In genomic region chr9:4774209-4774608, GRCh38 we compare ENCODE assay signal across 18 cellular contexts. TPM values are rescaled to one million over a fixed set of nuclear protein-coding genes. Genes with fewer than 3 reads are reported as not detected.
DNase-seq lines count a peak whose midpoint lies in the region; ATAC-seq and TF ChIP-seq lines count a peak whose summit lies in the region.
"Had no signal": no experiment of that assay in that cellular context is flagged by ENCODE, and none has a peak within 500 bp of the region (broad histone marks: within the 10 kb centered on the region; RNA-seq: fewer than 3 reads in every experiment).

No MANE protein-coding gene starts in this region.

- H3K36me3 ChIP-seq in adipocyte (ENCODE audit: control insufficient read depth, insufficient read depth, low read length, severe bottlenecking) = no peaks in the 10 kb centered on the region
- H3K36me3 ChIP-seq: BE2C had no signal

- ATAC-seq in sciatic nerve (peak; percentile 98), SK-N-SH treated with all-trans-retinoic acid at 6 μM for 48 hours (no peak), GM21381 (IDR thresholded peaks at IDR 0.05; ENCODE audit: unreplicated experiment) (no peak), GM19397 (IDR thresholded peaks at IDR 0.05; ENCODE audit: unreplicated experiment) (no peak)
- ATAC-seq: left colon had no signal

- peaks cover 6% of the 10 kb centered on the region for H3K4me1 ChIP-seq in adipocyte (ENCODE audit: control insufficient read depth, insufficient read depth, low read length)
- H3K4me1 ChIP-seq: BE2C had no signal

- no peaks in the 10 kb centered on the region for H3K9me3 ChIP-seq in adipocyte (ENCODE audit: control insufficient read depth, low read length)
- H3K9me3 ChIP-seq: BE2C had no signal

- TF ChIP-seq CTCF in fibroblast of villous mesenchyme (IDR thresholded peaks at IDR 0.05; ENCODE audit: insufficient read depth, low read depth, low read length) = no peak

- peaks cover 8% of the 10 kb centered on the region for H3K27me3 ChIP-seq in adipocyte (replicated peaks; ENCODE audit: control insufficient read depth, insufficient read depth, low read length)

- peak; percentile 12 for DNase-seq in EH (ENCODE audit: low read depth)
- peak; percentile 71 for DNase-seq in adipocyte (ENCODE audit: low read depth)
- peak; percentile 86 for DNase-seq in fibroblast of villous mesenchyme (ENCODE audit: low read depth)
- no peak for DNase-seq in sciatic nerve (ENCODE audit: low spot score)
- DNase-seq in retina = no peak
- DNase-seq: activated CD4-positive, alpha-beta T cell treated with anti-CD3 and anti-CD28 coated beads for 48 hours; activated naive CD4-positive, alpha-beta T cell; BE2C; GDM1; KBM-7; left colon; NCI-H1417 treated with DMSO at 0.1 percent for 48 hours; nucleus accumbens; stimulated activated CD4-positive, alpha-beta T cell treated with anti-CD3 and anti-CD28 coated beads, Interleukin-4, amount 100 ng/mL, for 4 hours; stimulated activated CD8-positive, alpha-beta memory T cell treated with anti-CD3 and anti-CD28 coated beads, Interleukin-4, amount 100 ng/mL, for 48 hours had no signal

- H3K4me3 ChIP-seq in adipocyte (ENCODE audit: low read length) (no peak overlapping the region), fibroblast of villous mesenchyme (ENCODE audit: low read depth, low read length) (no peak overlapping the region)

- H3K9ac ChIP-seq in adipocyte (ENCODE audit: low read length) = no peak overlapping the region

- intact Hi-C loops in sciatic nerve (cut with DNase I) = no loop called here

TF ChIP-seq in SK-N-SH treated with all-trans-retinoic acid at 6 μM for 48 hours, 23 proteins besides CTCF, POLR2A, EP300 and RAD21:
- TF ChIP-seq ZNF8 (CRISPR knock-in tag; IDR thresholded peaks at IDR 0.05) (no peak), TOX (CRISPR knock-in tag; IDR thresholded peaks at IDR 0.05; ENCODE audit: borderline replicate concordance) (no peak), ZFP3 (CRISPR knock-in tag; IDR thresholded peaks at IDR 0.05) (no peak), ZNF565 (CRISPR knock-in tag; conservative IDR thresholded peaks at IDR 0.05; ENCODE audit: low read depth) (no peak), PPARA (CRISPR knock-in tag; IDR thresholded peaks at IDR 0.05; ENCODE audit: borderline replicate concordance) (no peak), ISL1 (CRISPR knock-in tag; IDR thresholded peaks at IDR 0.05) (no peak), RARB (CRISPR knock-in tag; IDR thresholded peaks at IDR 0.05) (no peak), ZNF70 (CRISPR knock-in tag; IDR thresholded peaks at IDR 0.05) (no peak), ARNTL (CRISPR knock-in tag; IDR thresholded peaks at IDR 0.05; ENCODE audit: borderline replicate concordance, low read depth) (no peak), SNAI2 (CRISPR knock-in tag; IDR thresholded peaks at IDR 0.05) (no peak), GLIS3 (CRISPR knock-in tag; IDR thresholded peaks at IDR 0.05) (no peak)
- TF ChIP-seq, protein P1, sequence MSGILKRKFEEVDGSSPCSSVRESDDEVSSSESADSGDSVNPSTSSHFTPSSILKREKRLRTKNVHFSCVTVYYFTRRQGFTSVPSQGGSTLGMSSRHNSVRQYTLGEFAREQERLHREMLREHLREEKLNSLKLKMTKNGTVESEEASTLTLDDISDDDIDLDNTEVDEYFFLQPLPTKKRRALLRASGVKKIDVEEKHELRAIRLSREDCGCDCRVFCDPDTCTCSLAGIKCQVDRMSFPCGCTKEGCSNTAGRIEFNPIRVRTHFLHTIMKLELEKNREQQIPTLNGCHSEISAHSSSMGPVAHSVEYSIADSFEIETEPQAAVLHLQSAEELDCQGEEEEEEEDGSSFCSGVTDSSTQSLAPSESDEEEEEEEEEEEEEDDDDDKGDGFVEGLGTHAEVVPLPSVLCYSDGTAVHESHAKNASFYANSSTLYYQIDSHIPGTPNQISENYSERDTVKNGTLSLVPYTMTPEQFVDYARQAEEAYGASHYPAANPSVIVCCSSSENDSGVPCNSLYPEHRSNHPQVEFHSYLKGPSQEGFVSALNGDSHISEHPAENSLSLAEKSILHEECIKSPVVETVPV (CRISPR knock-in tag; IDR thresholded peaks at IDR 0.05) = no peak
TF ChIP-seq in SK-N-SH treated with all-trans-retinoic acid at 6 μM for 48 hours: peak in this region for 0.

RNA-seq across cellular contexts. Expression of gene RCL1, which starts 18.5 kb away (rescaled TPM):
- total RNA-seq in fibroblast of villous mesenchyme = 9.7 and 10.4 TPM in 2 replicates
- total RNA-seq in sciatic nerve = 24.6 TPM

RNA-seq across cellular contexts. Expression of gene AK3, which starts 33.2 kb away (rescaled TPM):
- 54.4 and 72.5 TPM in 2 replicates for total RNA-seq in fibroblast of villous mesenchyme
- 56.4 TPM for total RNA-seq in sciatic nerve

Comparison
In these comparisons a context has a peak if more than half of its experiments do, and no peak if none do; other contexts are left out.
1. DNase-seq: peak in EH (single experiment), adipocyte (single experiment) and fibroblast of villous mesenchyme (single experiment); none in sciatic nerve (single experiment) and retina (single experiment).